Comparison of ENCODE assay signal across 15 cellular contexts in genomic region chr11:112543390-112543789, GRCh38.
A peak's percentile ranks its signal among the peaks of the same experiment; 100 is the strongest.
DNase-seq lines count a peak whose midpoint lies in the region; ATAC-seq, FAIRE-seq and TF ChIP-seq lines count a peak whose summit lies in the region.
"Had no signal": no experiment of that assay in that cellular context is flagged by ENCODE, and none has a peak within 500 bp of the region (broad histone marks: within the 10 kb centered on the region; RNA-seq: fewer than 3 reads in every experiment).

No MANE protein-coding gene starts in this region.

- no peak overlapping the region for H3K4me2 ChIP-seq in H9 (ENCODE audit: insufficient read depth, insufficient read length, low read length)
- no peak overlapping the region for H3K4me2 ChIP-seq in Karpas-422 (ENCODE audit: low read depth, low read length, poor library complexity, severe bottlenecking)
- H3K4me2 ChIP-seq: A549 had no signal

- no peaks in the 10 kb centered on the region for H3K27me3 ChIP-seq in CD4-positive, alpha-beta T cell (ENCODE audit: control insufficient read depth, insufficient read depth, low read length)
- H3K27me3 ChIP-seq in H9 (ENCODE audit: insufficient read depth, low read length) (no peaks in the 10 kb centered on the region), foreskin keratinocyte (no peaks in the 10 kb centered on the region), Karpas-422 (ENCODE audit: low read length) (no peaks in the 10 kb centered on the region)
- H3K27me3 ChIP-seq: BE2C had no signal

- H4K8ac ChIP-seq in H9 (replicated peaks; ENCODE audit: insufficient read length, low read depth, low read length) = no peak overlapping the region

- H2BK120ac ChIP-seq in H9 (ENCODE audit: low read depth, low read length, poor library complexity, severe bottlenecking) = no peak overlapping the region

- no peaks in the 10 kb centered on the region for H3K9me3 Mint-ChIP-seq in CD4-positive, alpha-beta T cell
- peaks cover 16 to 20% of the 10 kb centered on the region in 2 experiments for H3K9me3 Mint-ChIP-seq in H9
- H3K9me3 Mint-ChIP-seq in stimulated activated effector memory CD8-positive, alpha-beta T cell treated with anti-CD3 and anti-CD28 coated beads, Interleukin-12 subunit alpha, Interleukin-12 subunit beta, amount 100 ng/mL, for 72 hours = no peaks in the 10 kb centered on the region

- H3K23ac ChIP-seq in H9 (ENCODE audit: insufficient read length, low read depth, low read length) = no peak overlapping the region

- no peak overlapping the region for H2AK5ac ChIP-seq in H9 (ENCODE audit: insufficient read length, low read length)

- no peak for DNase-seq in CD4-positive, alpha-beta T cell
- DNase-seq in H9 (no peak), urothelium cell line (ENCODE audit: low spot score) (no peak), foreskin keratinocyte (no peak), Karpas-422 (no peak)
- no peak for DNase-seq in stimulated activated effector memory CD8-positive, alpha-beta T cell treated with anti-CD3 and anti-CD28 coated beads, Interleukin-12 subunit alpha, Interleukin-12 subunit beta, amount 100 ng/mL, for 72 hours (ENCODE audit: low spot score in 2 of 2)
- DNase-seq: BE2C, DMS53, GF-D8, IMR-90 had no signal

- no peaks in the 10 kb centered on the region for H3K9me2 ChIP-seq in Karpas-422 (replicated peaks; ENCODE audit: insufficient read depth, low read length)

- peaks cover 56% of the 10 kb centered on the region for H3K4me1 Mint-ChIP-seq in CD4-positive, alpha-beta T cell (ENCODE audit: low read depth)
- H3K4me1 Mint-ChIP-seq in H9 = peaks cover 14 to 17% of the 10 kb centered on the region in 2 experiments
- H3K4me1 Mint-ChIP-seq in stimulated activated effector memory CD8-positive, alpha-beta T cell treated with anti-CD3 and anti-CD28 coated beads, Interleukin-12 subunit alpha, Interleukin-12 subunit beta, amount 100 ng/mL, for 72 hours = peaks cover 10% of the 10 kb centered on the region

- TF ChIP-seq CTCF in CD4-positive, alpha-beta T cell (IDR thresholded peaks at IDR 0.05) = no peak
- TF ChIP-seq CTCF in H9 (conservative IDR thresholded peaks at IDR 0.05) (no peak), foreskin keratinocyte (conservative IDR thresholded peaks at IDR 0.05) (no peak)

- no peak overlapping the region for H3K27ac ChIP-seq in CD4-positive, alpha-beta T cell (ENCODE audit: low read depth, low read length)
- H3K27ac ChIP-seq in H9 (ENCODE audit: insufficient read length, low read depth, low read length) = no peak overlapping the region
- H3K27ac ChIP-seq in foreskin keratinocyte = no peak overlapping the region
- H3K27ac ChIP-seq in Karpas-422 (ENCODE audit: low read length) = no peak overlapping the region
- H3K27ac ChIP-seq: A549, HL-60 had no signal

- H3K23me2 ChIP-seq in H9 (ENCODE audit: insufficient read length, low read depth, low read length, poor library complexity, severe bottlenecking) = no peaks in the 10 kb centered on the region

- no peak overlapping the region for H4K91ac ChIP-seq in H9 (ENCODE audit: insufficient read length, low read depth, low read length)

- H3K27me3 Mint-ChIP-seq in CD4-positive, alpha-beta T cell = no peaks in the 10 kb centered on the region
- peaks cover 6% of the 10 kb centered on the region for H3K27me3 Mint-ChIP-seq in H9 (ENCODE audit: low read depth)

- no peak overlapping the region for H2BK5ac ChIP-seq in H9 (ENCODE audit: insufficient read length, low read length)

- H3K4me3 Mint-ChIP-seq in CD4-positive, alpha-beta T cell = no peak overlapping the region
- no peak overlapping the region for H3K4me3 Mint-ChIP-seq in H9
- H3K4me3 Mint-ChIP-seq in stimulated activated effector memory CD8-positive, alpha-beta T cell treated with anti-CD3 and anti-CD28 coated beads, Interleukin-12 subunit alpha, Interleukin-12 subunit beta, amount 100 ng/mL, for 72 hours = no peak overlapping the region
- H3K4me3 Mint-ChIP-seq: CD14-positive monocyte had no signal

- CTCF ChIA-PET in CD4-positive, alpha-beta T cell (lab: Charles Lee) = no interaction called here

- no peak overlapping the region for H3K18ac ChIP-seq in H9 (ENCODE audit: insufficient read length, low read depth, low read length)

- H4K5ac ChIP-seq in H9 (ENCODE audit: insufficient read length, low read depth, low read length) = no peak overlapping the region

- H3K9me3 ChIP-seq in CD4-positive, alpha-beta T cell (ENCODE audit: control insufficient read depth, low read length) = no peaks in the 10 kb centered on the region
- H3K9me3 ChIP-seq in H9 (ENCODE audit: control insufficient read depth, low read depth, low read length) (no peaks in the 10 kb centered on the region), Karpas-422 (ENCODE audit: low read length) (no peaks in the 10 kb centered on the region)
- H3K9me3 ChIP-seq: A549, BE2C had no signal

- H3K9ac ChIP-seq in H9 (ENCODE audit: extremely low read depth, insufficient read length, low read length) (no peak overlapping the region), Karpas-422 (ENCODE audit: low read length) (no peak overlapping the region)

- no peak overlapping the region for H2BK12ac ChIP-seq in H9 (ENCODE audit: insufficient read length, low read depth, low read length)

- H3K36me3 Mint-ChIP-seq in CD4-positive, alpha-beta T cell (ENCODE audit: low read depth) = no peaks in the 10 kb centered on the region
- H3K36me3 Mint-ChIP-seq in H9 (ENCODE audit: insufficient read depth in 1 of 3, low read depth in 3 of 3) = peaks cover 8 to 16% (median 15%) of the 10 kb centered on the region in 3 experiments
- no peaks in the 10 kb centered on the region for H3K36me3 Mint-ChIP-seq in stimulated activated effector memory CD8-positive, alpha-beta T cell treated with anti-CD3 and anti-CD28 coated beads, Interleukin-12 subunit alpha, Interleukin-12 subunit beta, amount 100 ng/mL, for 72 hours
- H3K36me3 Mint-ChIP-seq: CD14-positive monocyte had no signal

- no peaks in the 10 kb centered on the region for H3K79me2 ChIP-seq in H9 (ENCODE audit: insufficient read depth, low read length)
- no peaks in the 10 kb centered on the region for H3K79me2 ChIP-seq in Karpas-422 (ENCODE audit: low read length)

- no peak for ATAC-seq in CD4-positive, alpha-beta T cell (ENCODE audit: poor library complexity)
- ATAC-seq in stimulated activated effector memory CD8-positive, alpha-beta T cell treated with anti-CD3 and anti-CD28 coated beads, Interleukin-12 subunit alpha, Interleukin-12 subunit beta, amount 100 ng/mL, for 72 hours = peak; percentile 36
- ATAC-seq in foreskin keratinocyte = no peak
- ATAC-seq: A549 had no signal

- H3K27ac Mint-ChIP-seq in CD4-positive, alpha-beta T cell = peak overlapping the region; percentile 3
- H3K27ac Mint-ChIP-seq in H9 = no peak overlapping the region
- H3K27ac Mint-ChIP-seq in stimulated activated effector memory CD8-positive, alpha-beta T cell treated with anti-CD3 and anti-CD28 coated beads, Interleukin-12 subunit alpha, Interleukin-12 subunit beta, amount 100 ng/mL, for 72 hours = no peak overlapping the region
- H3K27ac Mint-ChIP-seq: CD14-positive monocyte had no signal

- intact Hi-C loops in CD4-positive, alpha-beta T cell (cut with DNase I, micrococcal nuclease) = no loop called here

- no peak overlapping the region for H2AFZ ChIP-seq in H9 (ENCODE audit: low read length)
- H2AFZ ChIP-seq in Karpas-422 (ENCODE audit: low read length) = no peak overlapping the region

- H4K20me1 ChIP-seq in H9 (ENCODE audit: control insufficient read depth, insufficient read depth, insufficient read length) (no peaks in the 10 kb centered on the region), Karpas-422 (ENCODE audit: insufficient read depth, low read depth, low read length) (no peaks in the 10 kb centered on the region)

- no peak overlapping the region for H3T11ph ChIP-seq in H9 (ENCODE audit: low read length)

- H3K14ac ChIP-seq in H9 (ENCODE audit: insufficient read depth, low read length) = 0 out of 2 replicates have a peak overlapping the region, but pooled peaks have one; percentile 34

- H3K36me3 ChIP-seq in Karpas-422 (ENCODE audit: insufficient read depth, low read length) = no peaks in the 10 kb centered on the region
- H3K36me3 ChIP-seq: BE2C had no signal

- no peak overlapping the region for H2BK20ac ChIP-seq in H9 (ENCODE audit: low read depth, low read length, poor library complexity, severe bottlenecking)

- no CpG with 5 or more reads among the region's 3 CpGs for WGBS in H9 (ENCODE audit: extremely low coverage, insufficient read length, low lambda C conversion rate)

- POLR2A ChIA-PET in CD4-positive, alpha-beta T cell (lab: Charles Lee) = no interaction called here

- H3K56ac ChIP-seq in H9 (ENCODE audit: insufficient read length, low read depth, low read length) = no peak overlapping the region

- no peak overlapping the region for H3K4ac ChIP-seq in H9 (ENCODE audit: low read depth, low read length)

- no peaks in the 10 kb centered on the region for H3K4me1 ChIP-seq in H9 (ENCODE audit: insufficient read depth, low read length)
- H3K4me1 ChIP-seq in foreskin keratinocyte = peaks cover 14% of the 10 kb centered on the region
- H3K4me1 ChIP-seq in Karpas-422 (ENCODE audit: low read length) = no peaks in the 10 kb centered on the region
- H3K4me1 ChIP-seq: A549, BE2C had no signal

- H3K79me1 ChIP-seq in H9 (ENCODE audit: insufficient read depth, low read depth, low read length, poor library complexity, severe bottlenecking) = no peaks in the 10 kb centered on the region

- peak; percentile 85 for FAIRE-seq in urothelium cell line (lab: Jason Lieb, UNC)
- FAIRE-seq: A549, GM18507, H54 had no signal

- no peak overlapping the region for H3K4me3 ChIP-seq in Karpas-422 (ENCODE audit: low read length)
- H3K4me3 ChIP-seq: A549 had no signal

- no peak overlapping the region for H2BK15ac ChIP-seq in H9 (ENCODE audit: low read depth, low read length)
